23 cellular contexts compared by ENCODE assay signal in genomic region chr5:32889078-32889477, GRCh38.
"Had no signal": no experiment of that assay in that cellular context is flagged by ENCODE, and none has a peak within 500 bp of the region (broad histone marks: within the 10 kb centered on the region; RNA-seq: fewer than 3 reads in every experiment).

No MANE protein-coding gene starts in this region.

- H3K27ac ChIP-seq: colonic mucosa, coronary artery, dorsolateral prefrontal cortex, epithelial cell of prostate, esophagus muscularis mucosa, esophagus squamous epithelium, foreskin keratinocyte, gastrocnemius medialis, gastroesophageal sphincter, heart left ventricle, heart right ventricle had no signal

- DNase-seq: colonic mucosa; cortex of kidney; dermis blood vessel endothelial cell; dorsolateral prefrontal cortex; effector CD4-positive, alpha-beta T cell; effector CD8-positive, alpha-beta T cell; effector memory CD4-positive, alpha-beta T cell; effector memory CD8-positive, alpha-beta T cell; endodermal cell; erythroblast; esophagus squamous epithelium; foreskin fibroblast; foreskin keratinocyte; foreskin melanocyte; gastrocnemius medialis; glutamatergic neuron; head of caudate nucleus; heart left ventricle; heart right ventricle had no signal

- H3K4me3 ChIP-seq: colonic mucosa, coronary artery, dorsolateral prefrontal cortex, esophagus muscularis mucosa, esophagus squamous epithelium, gastrocnemius medialis, gastroesophageal sphincter, heart left ventricle, heart right ventricle had no signal
